In the genomic region with DNA sequence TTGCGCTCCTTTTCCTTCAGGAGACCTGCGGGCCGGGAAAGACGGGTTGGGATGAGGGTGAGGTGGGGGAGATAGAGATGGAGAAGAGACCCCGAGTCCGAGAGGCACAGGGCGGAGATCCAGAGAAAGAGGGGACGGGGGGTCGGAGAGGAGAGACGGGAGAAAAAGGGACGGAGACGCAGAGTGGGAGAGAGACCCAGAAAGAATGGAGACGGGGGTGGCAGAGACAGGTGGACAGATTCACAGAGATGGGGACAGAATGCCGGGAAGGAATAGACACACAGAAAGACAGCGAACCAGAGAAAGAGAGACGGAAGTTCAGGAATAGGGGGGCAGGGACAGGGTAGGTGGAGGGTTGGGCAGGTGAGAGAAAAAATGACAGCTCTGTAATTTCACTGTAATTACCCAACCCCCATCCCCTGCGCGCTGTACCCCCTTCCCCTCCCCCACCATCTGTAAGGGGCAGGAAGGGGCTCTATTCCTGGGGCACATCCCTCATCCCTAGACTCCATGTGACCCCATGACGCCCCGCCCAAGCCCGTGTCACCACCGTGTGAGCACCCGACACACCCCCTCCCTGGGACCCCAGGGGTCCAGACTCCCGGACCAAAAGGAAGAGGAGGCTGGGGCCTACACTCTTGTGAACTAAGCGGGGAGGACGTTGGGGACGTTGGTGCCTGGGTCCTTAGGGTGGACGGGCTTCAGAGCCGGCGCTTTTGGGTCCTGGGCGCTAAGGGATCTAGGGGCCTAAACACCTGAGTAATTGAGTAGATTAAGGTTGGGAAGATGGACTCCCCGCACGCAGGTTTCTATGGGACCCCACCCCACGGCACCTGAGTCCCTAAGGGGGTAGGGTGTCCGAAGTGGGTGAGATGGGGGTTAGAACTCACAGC, we compare ENCODE assay signal across 1 cellular context.
TF ChIP-seq lines count a peak whose summit lies in the region.

No MANE protein-coding gene starts in this region.

TF ChIP-seq in IMR-90, 13 proteins besides CTCF, POLR2A, EP300 and RAD21:
- TF ChIP-seq MAZ (IDR thresholded peaks at IDR 0.05; ENCODE audit: borderline replicate concordance, low read depth, low read length) (no peak), MAFK (IDR thresholded peaks at IDR 0.05; ENCODE audit: low read depth, low read length) (no peak), USF2 (IDR thresholded peaks at IDR 0.05; ENCODE audit: low read depth, low read length) (no peak), FOS (IDR thresholded peaks at IDR 0.05; ENCODE audit: low read depth, low read length) (no peak), BHLHE40 (IDR thresholded peaks at IDR 0.05; ENCODE audit: low read depth, low read length) (no peak), NFE2L2 (IDR thresholded peaks at IDR 0.05; ENCODE audit: low read depth, low read length) (no peak), CHD1 (IDR thresholded peaks at IDR 0.05; ENCODE audit: low read depth, low read length) (no peak), CEBPB (IDR thresholded peaks at IDR 0.05; ENCODE audit: low read depth, low read length) (no peak), RFX5 (IDR thresholded peaks at IDR 0.05; ENCODE audit: low read depth, low read length) (no peak), SMC3 (IDR thresholded peaks at IDR 0.05; ENCODE audit: low read depth, low read length) (no peak), RCOR1 (IDR thresholded peaks at IDR 0.05; ENCODE audit: insufficient replicate concordance, low read length) (no peak), MXI1 (IDR thresholded peaks at IDR 0.05; ENCODE audit: borderline replicate concordance, low read depth, low read length) (no peak)
- TF ChIP-seq, protein P1, sequence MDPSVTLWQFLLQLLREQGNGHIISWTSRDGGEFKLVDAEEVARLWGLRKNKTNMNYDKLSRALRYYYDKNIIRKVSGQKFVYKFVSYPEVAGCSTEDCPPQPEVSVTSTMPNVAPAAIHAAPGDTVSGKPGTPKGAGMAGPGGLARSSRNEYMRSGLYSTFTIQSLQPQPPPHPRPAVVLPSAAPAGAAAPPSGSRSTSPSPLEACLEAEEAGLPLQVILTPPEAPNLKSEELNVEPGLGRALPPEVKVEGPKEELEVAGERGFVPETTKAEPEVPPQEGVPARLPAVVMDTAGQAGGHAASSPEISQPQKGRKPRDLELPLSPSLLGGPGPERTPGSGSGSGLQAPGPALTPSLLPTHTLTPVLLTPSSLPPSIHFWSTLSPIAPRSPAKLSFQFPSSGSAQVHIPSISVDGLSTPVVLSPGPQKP (IDR thresholded peaks at IDR 0.05; ENCODE audit: borderline replicate concordance, low read depth, low read length): no peak
